Comparison of ENCODE assay signal across 14 cellular contexts in genomic region chr4:56134272-56134671, GRCh38.
DNase-seq lines count a peak whose midpoint lies in the region; ATAC-seq and TF ChIP-seq lines count a peak whose summit lies in the region.
"Had no signal": no experiment of that assay in that cellular context is flagged by ENCODE, and none has a peak within 500 bp of the region (broad histone marks: within the 10 kb centered on the region; RNA-seq: fewer than 3 reads in every experiment).

No MANE protein-coding gene starts in this region.

- in situ Hi-C loops in GM13976 (cut with MboI; ENCODE audit: low sequenced_read_pairs, unreplicated experiment) (no loop called here), KBM-7 (cut with MboI; ENCODE audit: low pct_unique_long_range_greater_than_20kb, low sequenced_read_pairs) (no loop called here)

- intact Hi-C loops in thyroid gland (cut with DNase I): no loop called here

- WGBS in mesodermal cell (ENCODE audit: insufficient coverage in 2 of 2), 2 experiments: 62% methylated on average over 2 of the region's 2 CpGs; no CpG with 5 or more reads in 1 of the 2 experiments
- 71 to 77% methylated on average over 2 of the region's 2 CpGs for WGBS in thyroid gland, 2 donors

- H3K27ac ChIP-seq in SJCRH30: peak overlapping the region; percentile 42; the same call in 1 of the 2 replicates
- peak overlapping the region; percentile 8 for H3K27ac ChIP-seq in mesodermal cell (ENCODE audit: low read depth, low read length, severe bottlenecking)
- H3K27ac ChIP-seq in thyroid gland: no peak overlapping the region
- H3K27ac ChIP-seq: cardiac muscle cell, foreskin keratinocyte, thoracic aorta had no signal

- no peaks in the 10 kb centered on the region; the same call in 1 of the 2 replicates for H3K36me3 ChIP-seq in SJCRH30
- no peaks in the 10 kb centered on the region for H3K36me3 ChIP-seq in mesodermal cell (ENCODE audit: control insufficient read depth, insufficient read depth, low read length)
- H3K36me3 ChIP-seq in thyroid gland: no peaks in the 10 kb centered on the region
- H3K36me3 ChIP-seq: cardiac muscle cell, thoracic aorta had no signal

- H3K4me3 ChIP-seq in SJCRH30 (no peak overlapping the region), mesodermal cell (ENCODE audit: extremely low read depth, insufficient read depth, low read length, poor library complexity, severe bottlenecking) (no peak overlapping the region), thyroid gland (replicated peaks in 1 of 3) (no peak overlapping the region)
- H3K4me3 ChIP-seq: cardiac muscle cell, thoracic aorta had no signal

- DNase-seq in Daoy (ENCODE audit: low read depth): peak; percentile 56
- DNase-seq in SJCRH30: peak; percentile 90
- no peak for DNase-seq in GM13976 (ENCODE audit: low spot score)
- DNase-seq in KBM-7: no peak
- DNase-seq in thyroid gland: no peak
- DNase-seq: activated CD4-positive, CD25-positive, alpha-beta regulatory T cell; activated T-cell treated with anti-CD3 and anti-CD28 coated beads, Interleukin-2, amount 50 U/mL, for 72 hours; foreskin keratinocyte; SHP77 treated with DMSO at 0.1 percent for 48 hours had no signal

- H3K4me1 ChIP-seq in SJCRH30 (peaks cover 22% of the 10 kb centered on the region), mesodermal cell (ENCODE audit: control insufficient read depth, insufficient read depth, low read length, poor library complexity, severe bottlenecking) (no peaks in the 10 kb centered on the region), thyroid gland (no peaks in the 10 kb centered on the region)
- H3K4me1 ChIP-seq: foreskin keratinocyte had no signal

- TF ChIP-seq CTCF in GM13976 (IDR thresholded peaks at IDR 0.05; ENCODE audit: borderline replicate concordance, control extremely low read depth, extremely low read depth, insufficient read depth, missing control alignments) (no peak), thyroid gland (IDR thresholded peaks at IDR 0.05) (no peak)

- ATAC-seq in esophagus mucosa (peak; percentile 68), HG03175 (IDR thresholded peaks at IDR 0.05; ENCODE audit: unreplicated experiment) (no peak)
- ATAC-seq: activated T-cell treated with anti-CD3 and anti-CD28 coated beads, Interleukin-2, amount 50 U/mL, for 72 hours; foreskin keratinocyte had no signal

- H3K27me3 ChIP-seq in SJCRH30: no peaks in the 10 kb centered on the region
- no peaks in the 10 kb centered on the region for H3K27me3 ChIP-seq in thyroid gland
- H3K27me3 ChIP-seq: cardiac muscle cell, foreskin keratinocyte had no signal

- no peaks in the 10 kb centered on the region; the same call in 1 of the 2 replicates for H3K9me3 ChIP-seq in SJCRH30 (replicated peaks)
- H3K9me3 ChIP-seq in mesodermal cell (ENCODE audit: control insufficient read depth, low read length): no peaks in the 10 kb centered on the region
- no peaks in the 10 kb centered on the region for H3K9me3 ChIP-seq in thyroid gland
- H3K9me3 ChIP-seq: thoracic aorta had no signal

- TF ChIP-seq POLR2A in thyroid gland (IDR thresholded peaks at IDR 0.05): no peak

Comparison
In these comparisons a context has a peak if more than half of its experiments do, and no peak if none do; other contexts are left out.
1. DNase-seq: peak in Daoy (single experiment) and SJCRH30 (2 of 2); none in GM13976 (single experiment), KBM-7 (single experiment) and thyroid gland (0 of 2).
2. H3K27ac ChIP-seq: peak in SJCRH30 (single experiment) and mesodermal cell (single experiment); none in thyroid gland (0 of 3).